In genomic region chr4:67014592-67014991, GRCh38 we compare ENCODE assay signal across 2 cellular contexts.
TF ChIP-seq lines count a peak whose summit lies in the region.

No MANE protein-coding gene starts in this region.

TF ChIP-seq in GM23338, 12 proteins besides CTCF, POLR2A, EP300 and RAD21:
- TF ChIP-seq ETS1 (IDR thresholded peaks at IDR 0.05): no peak
- TF ChIP-seq ZNF114 (CRISPR knock-in tag; IDR thresholded peaks at IDR 0.05): no peak
- TF ChIP-seq CREB1 (CRISPR knock-in tag; IDR thresholded peaks at IDR 0.05; ENCODE audit: low read depth): no peak
- TF ChIP-seq STAT1 (IDR thresholded peaks at IDR 0.05; ENCODE audit: unreplicated experiment): no peak
- no peak for TF ChIP-seq EZH2 (IDR thresholded peaks at IDR 0.05; ENCODE audit: low read depth, unreplicated experiment)
- TF ChIP-seq ZNF462 (CRISPR knock-in tag; IDR thresholded peaks at IDR 0.05): no peak
- no peak for TF ChIP-seq POLR2AphosphoS5 (IDR thresholded peaks at IDR 0.05; ENCODE audit: low read depth)
- no peak for TF ChIP-seq JUNB (IDR thresholded peaks at IDR 0.05; ENCODE audit: unreplicated experiment)
- no peak for TF ChIP-seq ZNF331 (CRISPR knock-in tag; IDR thresholded peaks at IDR 0.05; ENCODE audit: low read depth)
- no peak for TF ChIP-seq EZH2phosphoT487 (IDR thresholded peaks at IDR 0.05; ENCODE audit: unreplicated experiment)
- TF ChIP-seq REST (IDR thresholded peaks at IDR 0.05; ENCODE audit: unreplicated experiment): no peak

TF ChIP-seq in WTC11, 78 proteins besides CTCF, POLR2A, EP300 and RAD21 (continued from another document):
- TF ChIP-seq ZNF512 (CRISPR knock-in tag; IDR thresholded peaks at IDR 0.05; ENCODE audit: borderline replicate concordance) (no peak), NFYB (CRISPR knock-in tag; conservative IDR thresholded peaks at IDR 0.05; ENCODE audit: low read depth) (no peak), ETV6 (CRISPR knock-in tag; IDR thresholded peaks at IDR 0.05) (no peak), IRF2 (CRISPR knock-in tag; IDR thresholded peaks at IDR 0.05; ENCODE audit: borderline replicate concordance, low read depth) (no peak), ZNF396 (CRISPR knock-in tag; IDR thresholded peaks at IDR 0.05; ENCODE audit: borderline replicate concordance) (no peak)
